Comparison of ENCODE assay signal across 11 cellular contexts in genomic region chr20:61724376-61724775, GRCh38.
A peak's percentile ranks its signal among the peaks of the same experiment; 100 is the strongest.
DNase-seq lines count a peak whose midpoint lies in the region; ATAC-seq, FAIRE-seq and TF ChIP-seq lines count a peak whose summit lies in the region.
"Had no signal": no experiment of that assay in that cellular context is flagged by ENCODE, and none has a peak within 500 bp of the region (broad histone marks: within the 10 kb centered on the region; RNA-seq: fewer than 3 reads in every experiment).

No MANE protein-coding gene starts in this region.

- 14% methylated on average over 4 of the region's 4 CpGs for WGBS in prostate gland
- WGBS in small intestine, 3 donors = 3 to 14% (median 6%) methylated on average over 4 of the region's 4 CpGs

- no peak for TF ChIP-seq POLR2A in prostate gland (IDR thresholded peaks at IDR 0.05)

- H3K4me1 ChIP-seq in prostate gland (replicated peaks) = no peaks in the 10 kb centered on the region
- H3K4me1 ChIP-seq in small intestine (ENCODE audit: control insufficient read depth in 2 of 2, insufficient read depth in 1 of 2, low read depth in 1 of 2, low read length in 1 of 2) = no peaks in the 10 kb centered on the region
- H3K4me1 ChIP-seq: vagina had no signal

- POLR2A ChIA-PET in BJ (lab: Charles Lee) = no interaction called here

- H3K9me3 ChIP-seq in prostate gland (no peaks in the 10 kb centered on the region), small intestine (ENCODE audit: control insufficient read depth, low read depth) (no peaks in the 10 kb centered on the region)
- H3K9me3 ChIP-seq: vagina had no signal

- intact Hi-C loops in left ventricle myocardium superior (cut with micrococcal nuclease) = no loop called here
- intact Hi-C loops in prostate gland (cut with DNase I) = no loop called here

- H3K4me3 ChIP-seq in BJ (ENCODE audit: low read depth, low read length) (no peak overlapping the region), prostate gland (no peak overlapping the region), small intestine (ENCODE audit: low read depth in 1 of 2, low read length in 2 of 2) (no peak overlapping the region)
- H3K4me3 ChIP-seq: vagina had no signal

- no peaks in the 10 kb centered on the region for H3K27me3 ChIP-seq in BJ (ENCODE audit: control insufficient read depth, insufficient read depth, low read length)
- peaks cover 2% of the 10 kb centered on the region for H3K27me3 ChIP-seq in prostate gland (replicated peaks; ENCODE audit: insufficient read depth)
- no peaks in the 10 kb centered on the region for H3K27me3 ChIP-seq in small intestine (ENCODE audit: control insufficient read depth in 2 of 2, insufficient read depth in 2 of 2, low read length in 2 of 2)
- H3K27me3 ChIP-seq: vagina had no signal

- H3K27ac ChIP-seq in prostate gland (no peak overlapping the region), small intestine (ENCODE audit: low read depth in 1 of 2, low read length in 1 of 2) (no peak overlapping the region)
- H3K27ac ChIP-seq: vagina had no signal

- FAIRE-seq in small intestine (lab: Jason Lieb, UNC) = no peak

- DNase-seq in BJ (ENCODE audit: low read depth) (no peak), HT-29 (ENCODE audit: low spot score) (peak; percentile 41), astrocyte of the hippocampus (ENCODE audit: low read depth, low spot score) (peak; percentile 76), medulla oblongata (ENCODE audit: extremely low spot score) (peak; percentile 13), left ventricle myocardium superior (no peak), prostate gland (ENCODE audit: low spot score) (no peak), small intestine (no peak), A172 (ENCODE audit: low spot score) (no peak)
- DNase-seq: effector memory CD4-positive, alpha-beta T cell; NCI-H1436 had no signal

- no peaks in the 10 kb centered on the region for H3K36me3 ChIP-seq in BJ (ENCODE audit: control insufficient read depth, insufficient read depth, low read length)
- no peaks in the 10 kb centered on the region for H3K36me3 ChIP-seq in prostate gland
- no peaks in the 10 kb centered on the region for H3K36me3 ChIP-seq in small intestine (ENCODE audit: control insufficient read depth in 2 of 2, insufficient read depth in 2 of 2, low read length in 2 of 2)
- H3K36me3 ChIP-seq: vagina had no signal

- no peak for ATAC-seq in left ventricle myocardium superior

- CTCF ChIA-PET in BJ (lab: Yijun Ruan, JAX) = interaction anchor here (1.0 kb wide), 1 partner anchor 18 kb away, joined by 4 read pairs; no protein-coding TSS in a partner anchor

- 0 out of 2 replicates have a peak, but pooled peaks have one; percentile 3 for TF ChIP-seq CTCF in BJ (IDR thresholded peaks at IDR 0.05; ENCODE audit: insufficient read depth, low read depth, low read length)
- TF ChIP-seq CTCF in prostate gland (IDR thresholded peaks at IDR 0.05) = no peak

Comparison
In these comparisons a context has a peak if more than half of its experiments do, and no peak if none do; other contexts are left out.
1. DNase-seq: peak in HT-29 (single experiment), astrocyte of the hippocampus (single experiment) and medulla oblongata (single experiment); none in BJ (single experiment), left ventricle myocardium superior (single experiment), prostate gland (single experiment), small intestine (single experiment) and A172 (single experiment).